In the genomic region with DNA sequence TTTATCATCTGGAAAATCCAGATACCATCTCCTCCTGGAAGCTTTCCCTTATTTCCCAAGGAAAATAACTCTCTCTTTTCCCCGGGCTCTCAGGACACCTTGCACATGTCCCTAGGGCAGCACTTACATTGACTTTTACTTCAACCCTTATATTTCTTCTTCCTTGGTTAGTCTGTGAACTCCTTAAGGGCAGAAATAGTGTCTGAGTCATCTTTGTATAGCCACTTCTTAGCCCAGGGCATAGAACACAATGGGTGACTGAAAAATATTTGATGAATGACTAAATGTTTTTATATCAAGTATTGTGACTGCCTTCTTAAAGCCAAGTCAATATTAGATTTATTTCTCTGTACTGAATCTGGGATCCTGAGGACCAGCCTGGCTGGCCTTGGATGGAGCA, we compare ENCODE assay signal across 22 cellular contexts. TPM values are rescaled to one million over a fixed set of nuclear protein-coding genes. Genes with fewer than 3 reads are reported as not detected.
DNase-seq lines count a peak whose midpoint lies in the region; ATAC-seq, FAIRE-seq and TF ChIP-seq lines count a peak whose summit lies in the region.
"Had no signal": no experiment of that assay in that cellular context is flagged by ENCODE, and none has a peak within 500 bp of the region (broad histone marks: within the 10 kb centered on the region; RNA-seq: fewer than 3 reads in every experiment).

No MANE protein-coding gene starts in this region.

- H3K4me3 ChIP-seq in epithelial cell of esophagus (ENCODE audit: low read length) = no peak overlapping the region
- H3K4me3 ChIP-seq: GM23248, MG63, Peyer's patch had no signal

- ATAC-seq in GM19397 (IDR thresholded peaks at IDR 0.05; ENCODE audit: unreplicated experiment) (no peak), natural killer cell (no peak)

- intact Hi-C loops in natural killer cell (cut with micrococcal nuclease) = no loop called here

- POLR2A ChIA-PET in RWPE1 (lab: Yijun Ruan, JAX; ENCODE audit: low non-redundant PET) = no interaction called here

- peaks cover 24 to 36% of the 10 kb centered on the region in 2 donors for H3K27me3 Mint-ChIP-seq in natural killer cell (ENCODE audit: low read depth in 2 of 2)

- TF ChIP-seq CTCF in RWPE1 (conservative IDR thresholded peaks at IDR 0.05; ENCODE audit: low read depth) = no peak
- no peak for TF ChIP-seq CTCF in epithelial cell of esophagus (IDR thresholded peaks at IDR 0.05; ENCODE audit: insufficient read depth, low read depth, low read length, missing control alignments)
- TF ChIP-seq CTCF in natural killer cell (IDR thresholded peaks at IDR 0.05) = no peak

- DNase-seq in H54 (ENCODE audit: insufficient read length, low spot score) = peak; percentile 27
- peak; percentile 18 for DNase-seq in RWPE1 (ENCODE audit: low spot score)
- DNase-seq in epithelial cell of esophagus (ENCODE audit: low read depth) = peak; percentile 22
- peak; percentile 5 for DNase-seq in pulmonary artery endothelial cell (ENCODE audit: low read depth, low spot score)
- no peak for DNase-seq in NCI-H748 treated with DMSO at 0.1 percent for 48 hours (lab: John Stamatoyannopoulos, UW)
- no peak for DNase-seq in activated CD4-positive, alpha-beta T cell treated with anti-CD3 and anti-CD28 coated beads, Interleukin-2, amount 50 U/mL, for 48 hours
- no peak for DNase-seq in natural killer cell
- DNase-seq: AML-193, GDM1, GM23248, KBM-7, MG63, NCI-H1105, NCI-H187, NCI-H446 treated with DMSO at 0.1 percent for 48 hours, NCI-H774, Peyer's patch, SIG-M5 had no signal

- CTCF ChIA-PET in RWPE1 (lab: Yijun Ruan, JAX) = no interaction called here

- H3K4me1 Mint-ChIP-seq in natural killer cell = no peaks in the 10 kb centered on the region

- H3K9me3 Mint-ChIP-seq in natural killer cell = peaks cover 0 to 5% of the 10 kb centered on the region in 2 donors

- TF ChIP-seq POLR2A in H54 (IDR thresholded peaks at IDR 0.05; ENCODE audit: low read depth, low read length) = no peak

- no peak overlapping the region for H3K27ac ChIP-seq in RWPE1
- H3K27ac ChIP-seq: GM23248, HL-60, Peyer's patch had no signal

- H3K4me3 Mint-ChIP-seq in natural killer cell = no peak overlapping the region

- H3K36me3 Mint-ChIP-seq in natural killer cell = peaks cover 12% of the 10 kb centered on the region

- FAIRE-seq in H54 (lab: Jason Lieb, UNC) = peak; percentile 66
- FAIRE-seq: GM12892, GM19239 had no signal

- no peak overlapping the region for H3K27ac Mint-ChIP-seq in natural killer cell

RNA-seq across cellular contexts. Expression of a gene that starts 45.4 kb away (rescaled TPM):
- total RNA-seq in pulmonary artery endothelial cell = not detected in 2 replicates
- total RNA-seq in natural killer cell = not detected
- total RNA-seq: GM23248, Peyer's patch had no signal

Comparison
In these comparisons a context has a peak if more than half of its experiments do, and no peak if none do; other contexts are left out.
1. DNase-seq: peak in H54 (single experiment), RWPE1 (single experiment), epithelial cell of esophagus (single experiment) and pulmonary artery endothelial cell (single experiment); none in NCI-H748 treated with DMSO at 0.1 percent for 48 hours (single experiment), activated CD4-positive, alpha-beta T cell treated with anti-CD3 and anti-CD28 coated beads, Interleukin-2, amount 50 U/mL, for 48 hours (0 of 2) and natural killer cell (single experiment).